Comparison of ENCODE assay signal across 2 cellular contexts in the genomic region with DNA sequence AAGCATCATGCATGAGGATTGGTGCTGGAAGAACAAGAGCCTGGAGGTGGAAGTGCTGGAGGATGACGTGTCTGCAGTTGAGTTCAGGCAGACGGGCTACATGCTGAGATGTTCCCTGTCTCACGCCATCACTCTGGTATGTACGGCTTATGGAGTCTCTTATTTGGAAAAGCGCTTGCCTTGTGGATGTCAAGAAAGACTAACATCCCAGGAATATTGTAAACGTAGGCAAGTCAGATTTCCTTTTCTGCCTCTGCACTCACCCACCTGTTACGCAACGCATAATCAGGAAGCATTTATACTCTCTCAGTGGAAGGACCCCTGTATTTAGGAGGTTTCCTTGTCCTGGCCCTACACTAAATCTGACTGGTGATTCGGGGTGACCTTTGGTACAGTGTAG. TPM values are rescaled to one million over a fixed set of nuclear protein-coding genes. Genes with fewer than 3 reads are reported as not detected.
"Had no signal": no experiment of that assay in that cellular context is flagged by ENCODE, and none has a peak within 500 bp of the region (broad histone marks: within the 10 kb centered on the region; RNA-seq: fewer than 3 reads in every experiment).

No MANE protein-coding gene starts in this region.

RNA-seq across cellular contexts. Expression of a gene that starts 41.8 kb away (rescaled TPM):
- total RNA-seq: OCI-LY7, SK-MEL-5 had no signal
